20 cellular contexts compared by ENCODE assay signal in genomic region chr18:77433076-77433475, GRCh38.
"Had no signal": no experiment of that assay in that cellular context is flagged by ENCODE, and none has a peak within 500 bp of the region (broad histone marks: within the 10 kb centered on the region; RNA-seq: fewer than 3 reads in every experiment).

No MANE protein-coding gene starts in this region.

- H3K27ac ChIP-seq: adrenal gland, SK-N-MC, VCaP had no signal

- H3K4me1 ChIP-seq: adrenal gland had no signal

- H3K36me3 ChIP-seq: adrenal gland had no signal

- DNase-seq: activated CD4-positive, alpha-beta memory T cell treated with anti-CD3 and anti-CD28 coated beads, Interleukin-2, amount 10 ng/mL, durations not matched to agents 7 days and 5 days; activated CD4-positive, alpha-beta T cell treated with anti-CD3 and anti-CD28 coated beads for 36 hours; activated CD4-positive, alpha-beta T cell treated with anti-CD3 and anti-CD28 coated beads, Interleukin-2, amount 50 U/mL, for 1 hour; activated CD4-positive, CD25-positive, alpha-beta regulatory T cell; activated naive CD4-positive, alpha-beta T cell treated with anti-CD3 and anti-CD28 coated beads, Interleukin-2, amount 50 U/mL, for 16 hours; activated naive CD8-positive, alpha-beta T cell treated with anti-CD3 and anti-CD28 coated beads, Interleukin-2, amount 10 ng/mL, durations not matched to agents 7 days and 5 days; activated T-cell treated with anti-CD3 and anti-CD28 coated beads for 4 hours; activated T-cell treated with anti-CD3 and anti-CD28 coated beads, Interleukin-2, amount 50 U/mL, for 48 hours; adrenal gland; MM.1S; NCI-H1105; NCI-H1436; NCI-H187 treated with DMSO at 0.1 percent for 48 hours; NCI-H2171 treated with DMSO at 0.1 percent for 48 hours; NCI-H226; NCI-H526; NCI-H774; T-helper 1 cell had no signal

- H3K27me3 ChIP-seq: adrenal gland had no signal

- H3K4me3 ChIP-seq: adrenal gland, SK-N-MC had no signal

- H3K9me3 ChIP-seq: adrenal gland had no signal
